1 cellular context compared by ENCODE assay signal in genomic region chr5:83000922-83001321, GRCh38.
TF ChIP-seq lines count a peak whose summit lies in the region.

No MANE protein-coding gene starts in this region.

TF ChIP-seq in A549, 52 proteins besides CTCF, POLR2A, EP300 and RAD21:
- TF ChIP-seq PBX3 (IDR thresholded peaks at IDR 0.05) (no peak), HOXA7 (CRISPR knock-in tag; IDR thresholded peaks at IDR 0.05) (no peak), FOSL2 (IDR thresholded peaks at IDR 0.05) (no peak), FOSL2 (CRISPR knock-in tag; IDR thresholded peaks at IDR 0.05) (no peak), JUNB (IDR thresholded peaks at IDR 0.05) (no peak), ATOH8 (CRISPR knock-in tag; IDR thresholded peaks at IDR 0.05; ENCODE audit: low read depth) (no peak), GATA3 (IDR thresholded peaks at IDR 0.05; ENCODE audit: borderline replicate concordance) (no peak), MAX (IDR thresholded peaks at IDR 0.05) (no peak), TP53 (CRISPR knock-in tag; IDR thresholded peaks at IDR 0.05) (no peak), MAZ (IDR thresholded peaks at IDR 0.05; ENCODE audit: borderline replicate concordance, low read depth, low read length) (no peak), ESRRA (IDR thresholded peaks at IDR 0.05; ENCODE audit: borderline replicate concordance, low read length) (no peak), HOXB5 (CRISPR knock-in tag; IDR thresholded peaks at IDR 0.05) (no peak), ELK1 (IDR thresholded peaks at IDR 0.05; ENCODE audit: low read depth, low read length) (no peak), RNF2 (IDR thresholded peaks at IDR 0.05; ENCODE audit: borderline replicate concordance, low read depth) (no peak), PHF8 (IDR thresholded peaks at IDR 0.05; ENCODE audit: borderline replicate concordance, low read depth) (no peak), TFCP2L1 (CRISPR knock-in tag; IDR thresholded peaks at IDR 0.05) (no peak), ZNF302 (CRISPR knock-in tag; IDR thresholded peaks at IDR 0.05) (no peak), MYC (IDR thresholded peaks at IDR 0.05; ENCODE audit: borderline replicate concordance, low read length) (no peak)
